ENCODE assay signal across 12 cellular contexts in the genomic region with DNA sequence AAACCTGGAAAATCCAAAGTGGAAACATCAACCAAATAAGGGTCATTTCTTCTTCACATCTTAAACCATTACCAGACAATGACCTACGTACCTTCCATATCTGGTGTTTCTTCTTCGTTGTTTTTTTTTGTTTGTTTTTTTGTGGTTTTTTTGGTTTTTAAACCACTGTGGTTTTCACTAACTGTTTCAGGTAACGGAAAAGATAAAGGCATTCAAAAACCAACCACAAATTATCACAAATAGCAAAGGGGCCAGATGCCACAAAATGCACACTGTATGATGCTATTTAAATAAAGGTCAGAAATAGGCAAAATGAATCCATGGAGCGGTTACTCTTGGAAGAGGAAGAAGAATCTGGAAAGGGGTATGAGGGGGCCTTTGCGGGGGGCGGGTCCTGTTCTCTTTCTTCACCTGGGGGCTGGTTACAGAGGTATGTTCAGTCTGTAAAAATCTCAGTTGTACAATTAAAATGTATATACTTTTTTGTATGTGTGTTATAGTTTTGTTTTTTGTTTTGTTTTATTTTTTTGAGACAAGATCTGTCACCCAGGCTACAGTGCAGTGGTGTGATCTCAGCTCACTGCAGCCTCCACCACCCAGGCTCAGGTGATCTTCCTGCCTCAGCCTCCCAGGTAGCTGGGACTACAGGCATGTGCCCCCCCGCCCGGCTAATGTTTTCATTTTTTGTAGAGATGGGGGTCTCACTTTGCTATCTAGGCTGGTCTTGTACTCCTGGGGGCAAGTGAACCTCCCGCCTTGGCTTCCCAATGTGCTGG. TPM values are rescaled to one million over a fixed set of nuclear protein-coding genes. Genes with fewer than 3 reads are reported as not detected.
A peak's percentile ranks its signal among the peaks of the same experiment; 100 is the strongest.
DNase-seq lines count a peak whose midpoint lies in the region; ATAC-seq and TF ChIP-seq lines count a peak whose summit lies in the region.
"Had no signal": no experiment of that assay in that cellular context is flagged by ENCODE, and none has a peak within 500 bp of the region (broad histone marks: within the 10 kb centered on the region; RNA-seq: fewer than 3 reads in every experiment).

No MANE protein-coding gene starts in this region.

- WGBS in esophagus, 2 donors, result 73 to 79% methylated on average over 9 of the region's 9 CpGs

- no peaks in the 10 kb centered on the region for H3K27me3 Mint-ChIP-seq in activated naive CD4-positive, alpha-beta T cell treated with anti-CD3 and anti-CD28 coated beads for 36 hours (ENCODE audit: low read depth)
- no peaks in the 10 kb centered on the region for H3K27me3 Mint-ChIP-seq in WTC11 (ENCODE audit: low read depth)
- no peaks in the 10 kb centered on the region for H3K27me3 Mint-ChIP-seq in stimulated activated naive CD8-positive, alpha-beta T cell treated with anti-CD3 and anti-CD28 coated beads, Interleukin-15, amount 100 ng/mL, for 72 hours

- intact Hi-C loops in activated naive CD4-positive, alpha-beta T cell treated with anti-CD3 and anti-CD28 coated beads for 36 hours (cut with micrococcal nuclease), result no loop called here

- POLR2A ChIA-PET in WTC11 (lab: Charles Lee), result no interaction called here

- CTCF ChIA-PET in activated naive CD4-positive, alpha-beta T cell treated with anti-CD3 and anti-CD28 coated beads for 36 hours (lab: Charles Lee), result no interaction called here
- CTCF ChIA-PET in WTC11 (lab: Charles Lee), result no interaction called here

- peak overlapping the region; percentile 81 for H3K27ac Mint-ChIP-seq in activated naive CD4-positive, alpha-beta T cell treated with anti-CD3 and anti-CD28 coated beads for 36 hours
- peak overlapping the region; percentile 37; the same call in 1 of the 2 replicates for H3K27ac Mint-ChIP-seq in WTC11
- H3K27ac Mint-ChIP-seq in stimulated activated naive CD8-positive, alpha-beta T cell treated with anti-CD3 and anti-CD28 coated beads, Interleukin-15, amount 100 ng/mL, for 72 hours, result peak overlapping the region; percentile 20 to 24

- peaks cover 10% of the 10 kb centered on the region for H3K9me3 Mint-ChIP-seq in activated naive CD4-positive, alpha-beta T cell treated with anti-CD3 and anti-CD28 coated beads for 36 hours
- H3K9me3 Mint-ChIP-seq in WTC11, result peaks cover 15% of the 10 kb centered on the region
- peaks cover 0 to 8% of the 10 kb centered on the region in 2 donors for H3K9me3 Mint-ChIP-seq in stimulated activated naive CD8-positive, alpha-beta T cell treated with anti-CD3 and anti-CD28 coated beads, Interleukin-15, amount 100 ng/mL, for 72 hours

- H3K4me1 Mint-ChIP-seq in activated naive CD4-positive, alpha-beta T cell treated with anti-CD3 and anti-CD28 coated beads for 36 hours (ENCODE audit: low read depth), result peaks cover 57% of the 10 kb centered on the region
- H3K4me1 Mint-ChIP-seq in WTC11, result peaks cover 19% of the 10 kb centered on the region
- peaks cover 80% of the 10 kb centered on the region for H3K4me1 Mint-ChIP-seq in stimulated activated naive CD8-positive, alpha-beta T cell treated with anti-CD3 and anti-CD28 coated beads, Interleukin-15, amount 100 ng/mL, for 72 hours

- H3K4me3 Mint-ChIP-seq in activated naive CD4-positive, alpha-beta T cell treated with anti-CD3 and anti-CD28 coated beads for 36 hours, result no peak overlapping the region
- H3K4me3 Mint-ChIP-seq in WTC11, result no peak overlapping the region
- H3K4me3 Mint-ChIP-seq in stimulated activated naive CD8-positive, alpha-beta T cell treated with anti-CD3 and anti-CD28 coated beads, Interleukin-15, amount 100 ng/mL, for 72 hours, result peak overlapping the region in 1 of 2 donors; percentile 15

- TF ChIP-seq CTCF in WTC11 (IDR thresholded peaks at IDR 0.05), result no peak

- peaks cover 42% of the 10 kb centered on the region for H3K36me3 Mint-ChIP-seq in activated naive CD4-positive, alpha-beta T cell treated with anti-CD3 and anti-CD28 coated beads for 36 hours (ENCODE audit: low read depth)
- H3K36me3 Mint-ChIP-seq in WTC11, result peaks cover 28% of the 10 kb centered on the region

- ATAC-seq in WTC11, result no peak
- ATAC-seq in stimulated activated naive CD8-positive, alpha-beta T cell treated with anti-CD3 and anti-CD28 coated beads, Interleukin-15, amount 100 ng/mL, for 72 hours, result no peak
- no peak for ATAC-seq in HG02870 (IDR thresholded peaks at IDR 0.05; ENCODE audit: unreplicated experiment)

- H3K4me3 ChIP-seq in esophagus (ENCODE audit: low read depth in 1 of 2, low read length in 2 of 2), result no peak overlapping the region
- H3K4me3 ChIP-seq: lung, Peyer's patch, psoas muscle had no signal

- peaks cover 3 to 4% of the 10 kb centered on the region in 2 donors for H3K4me1 ChIP-seq in esophagus (ENCODE audit: control insufficient read depth in 2 of 2, insufficient read depth in 2 of 2, low read length in 1 of 2)

- peak overlapping the region; percentile 36 to 77 for H3K27ac ChIP-seq in esophagus (ENCODE audit: low read depth in 2 of 2, low read length in 1 of 2)
- H3K27ac ChIP-seq: psoas muscle had no signal

- no peak for DNase-seq in activated naive CD4-positive, alpha-beta T cell treated with anti-CD3 and anti-CD28 coated beads for 36 hours
- no peak for DNase-seq in activated naive CD4-positive, alpha-beta T cell treated with anti-CD3 and anti-CD28 coated beads, Interleukin-2, amount 50 U/mL, for 16 hours
- DNase-seq in WTC11 (ENCODE audit: low spot score) (no peak), EL (no peak), NCI-H345 treated with DMSO at 0.1 percent for 48 hours (lab: John Stamatoyannopoulos, UW; ENCODE audit: unreplicated experiment) (no peak)
- DNase-seq in stimulated activated naive CD8-positive, alpha-beta T cell treated with anti-CD3 and anti-CD28 coated beads, Interleukin-15, amount 100 ng/mL, for 72 hours, result no peak
- DNase-seq: effector CD4-positive, alpha-beta T cell; Peyer's patch had no signal

- H3K36me3 ChIP-seq in esophagus (ENCODE audit: control insufficient read depth in 2 of 2, insufficient read depth in 2 of 2, low read length in 1 of 2), result peaks cover 4 to 14% of the 10 kb centered on the region in 2 donors

- no peaks in the 10 kb centered on the region for H3K27me3 ChIP-seq in esophagus (ENCODE audit: control insufficient read depth in 1 of 2, insufficient read depth in 2 of 2, low read length in 2 of 2)
- H3K27me3 ChIP-seq: Peyer's patch had no signal

- peaks cover 3 to 6% of the 10 kb centered on the region in 2 donors for H3K9me3 ChIP-seq in esophagus (ENCODE audit: control insufficient read depth in 2 of 2, insufficient read depth in 1 of 2, low read depth in 1 of 2, low read length in 1 of 2)

TF ChIP-seq in WTC11, 78 proteins besides CTCF, POLR2A, EP300 and RAD21:
- TF ChIP-seq, protein P1, sequence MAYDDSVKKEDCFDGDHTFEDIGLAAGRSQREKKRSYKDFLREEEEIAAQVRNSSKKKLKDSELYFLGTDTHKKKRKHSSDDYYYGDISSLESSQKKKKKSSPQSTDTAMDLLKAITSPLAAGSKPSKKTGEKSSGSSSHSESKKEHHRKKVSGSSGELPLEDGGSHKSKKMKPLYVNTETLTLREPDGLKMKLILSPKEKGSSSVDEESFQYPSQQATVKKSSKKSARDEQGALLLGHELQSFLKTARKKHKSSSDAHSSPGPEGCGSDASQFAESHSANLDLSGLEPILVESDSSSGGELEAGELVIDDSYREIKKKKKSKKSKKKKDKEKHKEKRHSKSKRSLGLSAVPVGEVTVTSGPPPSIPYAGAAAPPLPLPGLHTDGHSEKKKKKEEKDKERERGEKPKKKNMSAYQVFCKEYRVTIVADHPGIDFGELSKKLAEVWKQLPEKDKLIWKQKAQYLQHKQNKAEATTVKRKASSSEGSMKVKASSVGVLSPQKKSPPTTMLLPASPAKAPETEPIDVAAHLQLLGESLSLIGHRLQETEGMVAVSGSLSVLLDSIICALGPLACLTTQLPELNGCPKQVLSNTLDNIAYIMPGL (CRISPR knock-in tag; IDR thresholded peaks at IDR 0.05), result no peak

RNA-seq across cellular contexts. Expression of a gene that starts 29.6 kb away (rescaled TPM):
- 100 to 1,000 TPM; 171 to 174 TPM for total RNA-seq in activated naive CD4-positive, alpha-beta T cell treated with anti-CD3 and anti-CD28 coated beads for 36 hours
- 72.4 to 77.7 TPM (median 73.0 TPM) in 3 replicates for total RNA-seq in WTC11 (2021)
- 10 to 100 TPM; 10.9 to 28.7 TPM for polyA plus RNA-seq in esophagus

Comparison
In these comparisons a context has a peak if more than half of its experiments do, and no peak if none do; other contexts are left out.
1. H3K27ac Mint-ChIP-seq: peak in every context shown above with its lines; median percentile 81 in activated naive CD4-positive, alpha-beta T cell treated with anti-CD3 and anti-CD28 coated beads for 36 hours; 37 in WTC11; 22 in stimulated activated naive CD8-positive, alpha-beta T cell treated with anti-CD3 and anti-CD28 coated beads, Interleukin-15, amount 100 ng/mL, for 72 hours.